21 cellular contexts compared by ENCODE assay signal in genomic region chr2:25389161-25389560, GRCh38.
"Had no signal": no experiment of that assay in that cellular context is flagged by ENCODE, and none has a peak within 500 bp of the region (broad histone marks: within the 10 kb centered on the region; RNA-seq: fewer than 3 reads in every experiment).

No MANE protein-coding gene starts in this region.

- H3K4me1 Mint-ChIP-seq: central memory CD8-positive, alpha-beta T cell had no signal

- DNase-seq: activated CD4-positive, alpha-beta T cell treated with anti-CD3 and anti-CD28 coated beads, Interleukin-2, amount 50 U/mL, for 48 hours; activated gamma-delta T cell treated with Interleukin-2 at 50 U/mL for 16 hours; effector memory CD4-positive, alpha-beta T cell; foreskin melanocyte; kidney; midbrain; natural killer cell; pancreas; stimulated activated CD4-positive, alpha-beta T cell treated with anti-CD3 and anti-CD28 coated beads, Interleukin-15, amount 100 ng/mL, for 24 hours; stimulated activated naive B cell treated with anti-CD40 and anti-IgM and Interleukin-4, amounts not matched to agents 10 μg/mL and 1 μg/mL and 100 μg/mL, for 72 hours; T-cell; T-helper 9 cell; transverse colon had no signal

- H3K27ac Mint-ChIP-seq: activated naive CD8-positive, alpha-beta T cell; natural killer cell; T-cell had no signal

- ATAC-seq: left lung; pancreas; sciatic nerve; stimulated activated naive B cell treated with anti-CD40 and anti-IgM and Interleukin-4, amounts not matched to agents 10 μg/mL and 1 μg/mL and 100 μg/mL, for 72 hours had no signal

- H3K9me3 Mint-ChIP-seq: central memory CD8-positive, alpha-beta T cell; natural killer cell; T-cell had no signal

- H3K36me3 Mint-ChIP-seq: natural killer cell had no signal

- H3K27me3 Mint-ChIP-seq: activated naive CD8-positive, alpha-beta T cell; central memory CD8-positive, alpha-beta T cell; stimulated activated naive B cell treated with anti-CD40 and anti-IgM and Interleukin-4, amounts not matched to agents 10 μg/mL and 1 μg/mL and 100 μg/mL, for 72 hours; T-cell had no signal

- H3K4me3 Mint-ChIP-seq: activated naive CD8-positive, alpha-beta T cell; activated T-helper 1 cell treated with anti-CD3 and anti-CD28 coated beads, Interleukin-12 subunit alpha, Interleukin-12 subunit beta, Interleukin-2, Interleukin-4 antibody, amounts not matched to agents 30 ng/mL and 10 ng/mL and 1 ng/mL, durations not matched to agents 14 hours and 24 hours and 36 hours; central memory CD8-positive, alpha-beta T cell; natural killer cell; stimulated activated naive B cell treated with anti-CD40 and anti-IgM and Interleukin-4, amounts not matched to agents 10 μg/mL and 1 μg/mL and 100 μg/mL, for 72 hours; T-cell had no signal

- FAIRE-seq: astrocyte, colon, kidney, pancreas, urothelium cell line had no signal
